In the genomic region with DNA sequence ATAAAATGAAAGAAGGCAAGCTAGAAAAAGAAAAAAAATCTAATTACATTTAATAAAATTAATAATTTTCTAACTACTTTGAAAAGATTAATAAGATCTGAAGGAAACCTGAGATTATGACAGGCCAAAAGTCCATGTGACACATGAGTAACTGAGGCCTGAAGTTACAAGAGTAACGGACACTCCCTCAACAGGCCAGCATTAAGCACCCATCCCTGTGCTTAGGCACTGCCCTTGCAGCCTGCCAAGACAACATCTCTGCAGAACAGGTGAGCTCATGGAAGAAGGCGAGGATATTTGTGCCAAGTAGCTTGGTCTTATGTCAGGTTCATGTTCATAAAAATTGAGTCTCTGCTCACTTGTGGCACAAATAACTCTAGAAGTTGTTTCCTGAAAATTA, we compare ENCODE assay signal across 11 cellular contexts.
"Had no signal": no experiment of that assay in that cellular context is flagged by ENCODE, and none has a peak within 500 bp of the region (broad histone marks: within the 10 kb centered on the region; RNA-seq: fewer than 3 reads in every experiment).

No MANE protein-coding gene starts in this region.

- H3K27ac Mint-ChIP-seq: GM23338, H9, HFFc6 had no signal

- H3K4me3 Mint-ChIP-seq: GM23338, H9, HFFc6 had no signal

- H3K9me3 Mint-ChIP-seq: GM23338, H9, HFFc6 had no signal

- H3K27ac ChIP-seq: GM23248 had no signal

- H2AFZ ChIP-seq: GM23248, GM23338 had no signal

- ATAC-seq: GM23338, HCT116 had no signal

- DNase-seq: GM23248, GOT3, H7, H9, HCEC 1CT, HFFc6 had no signal

- H3K4me2 ChIP-seq: GM23338 had no signal

- FAIRE-seq: H1, H54 had no signal

- H3K9ac ChIP-seq: GM23248 had no signal

- H3K4me3 ChIP-seq: GM23248, GM23338, HAP-1 had no signal

- H3K9me3 ChIP-seq: HAP-1 had no signal
